7 cellular contexts compared by ENCODE assay signal in the genomic region with DNA sequence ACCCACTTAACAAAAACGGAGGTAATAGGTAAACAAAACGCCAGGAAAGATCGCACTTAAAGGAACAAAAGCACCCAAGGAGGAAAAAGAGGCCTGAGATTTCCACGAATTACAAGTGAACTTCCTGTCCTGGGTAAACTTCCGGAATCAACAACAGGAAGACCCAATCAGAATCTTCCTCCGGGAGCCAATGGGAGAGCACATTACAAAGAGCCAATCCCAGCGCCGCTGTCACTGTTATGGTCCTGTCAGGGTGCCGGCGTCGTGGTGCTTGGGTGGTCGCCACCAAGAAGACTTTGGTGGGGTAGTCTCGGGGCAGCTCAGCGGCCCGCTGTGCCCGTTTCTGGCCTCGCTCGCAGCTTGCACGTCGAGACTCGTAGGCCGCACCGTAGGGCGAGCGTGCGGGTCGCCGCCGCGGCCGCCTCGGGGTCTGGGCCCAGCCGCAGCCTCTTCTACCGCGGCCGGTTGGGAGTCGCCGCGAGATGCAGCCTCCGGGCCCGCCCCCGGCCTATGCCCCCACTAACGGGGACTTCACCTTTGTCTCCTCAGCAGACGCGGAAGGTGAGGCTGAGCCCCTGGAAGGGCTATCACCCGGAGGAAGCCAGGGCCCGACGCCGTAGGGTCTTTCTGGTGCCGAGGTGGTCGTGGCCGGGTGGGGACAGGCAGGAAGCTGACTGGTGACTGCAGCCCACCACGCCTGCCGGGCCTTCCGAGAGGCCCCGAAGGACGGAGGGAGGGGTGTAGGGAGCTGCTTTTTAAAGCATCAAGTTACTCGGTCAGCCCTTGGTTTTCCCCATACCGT.
DNase-seq lines count a peak whose midpoint lies in the region; ATAC-seq and TF ChIP-seq lines count a peak whose summit lies in the region.

Gene YIPF4 (plus strand): TSS at position 231 of the 802 bp plus-strand sequence. CDS start 252 bp downstream, at position 483.

- DNase-seq in NCI-H2081 (lab: John Stamatoyannopoulos, UW) (peak; percentile 87 to 94), T1000 (lab: John Stamatoyannopoulos, UW) (peak; percentile 75), astrocyte of the hippocampus (ENCODE audit: low read depth, low spot score) (peak; percentile 96), hypothalamus (lab: John Stamatoyannopoulos, UW) (peak; percentile 37 to 95 (median 77)), retinal pigment epithelial cell (ENCODE audit: low read depth) (peak; percentile 72)

- ATAC-seq in GM18508 (IDR thresholded peaks at IDR 0.05; ENCODE audit: insufficient read depth, unreplicated experiment) (peak; percentile 94), HG03025 (IDR thresholded peaks at IDR 0.05; ENCODE audit: low FRiP score, unreplicated experiment) (peak; percentile 97)

- peak within 1 kb of the TSS; percentile 96 for H3K4me3 ChIP-seq in retinal pigment epithelial cell (ENCODE audit: low read length)

- no peak for TF ChIP-seq CTCF in retinal pigment epithelial cell (conservative IDR thresholded peaks at IDR 0.05; ENCODE audit: low read depth, low read length)

Comparison
In these comparisons a context has a peak if more than half of its experiments do, and no peak if none do; other contexts are left out.
1. Peak in every context shown above with its lines: DNase-seq, ATAC-seq and H3K4me3 ChIP-seq.